In the genomic region with DNA sequence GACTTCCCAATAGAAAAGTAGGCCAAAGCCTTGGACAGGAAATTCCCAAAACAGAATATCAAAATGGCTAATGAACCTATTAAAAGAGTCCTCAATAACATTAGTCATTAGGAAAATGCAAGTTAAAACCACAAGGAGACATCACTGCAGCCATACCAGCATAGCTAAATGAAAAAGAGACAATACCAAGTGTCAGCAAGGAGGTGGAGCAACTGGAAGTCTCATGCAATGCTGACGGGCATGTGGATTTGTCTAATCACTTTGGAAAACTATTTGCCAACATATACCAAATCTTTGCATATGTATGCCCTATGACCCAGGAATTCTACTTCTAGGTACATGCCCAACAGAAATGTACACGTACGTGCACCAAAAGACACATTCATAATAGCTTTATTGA, we compare ENCODE assay signal across 20 cellular contexts.
DNase-seq lines count a peak whose midpoint lies in the region; FAIRE-seq and TF ChIP-seq lines count a peak whose summit lies in the region.
"Had no signal": no experiment of that assay in that cellular context is flagged by ENCODE, and none has a peak within 500 bp of the region (broad histone marks: within the 10 kb centered on the region; RNA-seq: fewer than 3 reads in every experiment).

No MANE protein-coding gene starts in this region.

- no peak for DNase-seq in Caco-2
- DNase-seq in astrocyte (ENCODE audit: low read depth), result no peak
- DNase-seq in endothelial cell (ENCODE audit: low spot score), result no peak
- DNase-seq in smooth muscle cell (lab: John Stamatoyannopoulos, UW; ENCODE audit: unreplicated experiment), result no peak
- DNase-seq in G401 (ENCODE audit: low spot score), result no peak
- DNase-seq in frontal cortex (ENCODE audit: low spot score in 2 of 2), result no peak
- DNase-seq in posterior vena cava (ENCODE audit: low spot score), result no peak
- DNase-seq: ACHN; BE2C; CD4-positive, alpha-beta T cell; DMS153; DMS79; GF-D8; GOT3; H9; KG1 had no signal

- whole genome bisulfite sequencing in smooth muscle cell (ENCODE audit: low lambda C conversion rate), result 99% methylated on average over 3 of the region's 3 CpGs

- H3K9ac ChIP-seq in astrocyte (ENCODE audit: low read length) (no peak overlapping the region), smooth muscle cell (ENCODE audit: low read depth) (no peak overlapping the region)

- H3K27ac Mint-ChIP-seq in Caco-2 (ENCODE audit: unreplicated experiment) (peak overlapping the region; percentile 99), astrocyte (ENCODE audit: unreplicated experiment) (peak overlapping the region; percentile 50), endothelial cell (ENCODE audit: unreplicated experiment) (peak overlapping the region; percentile 22)
- H3K27ac Mint-ChIP-seq: CD4-positive, alpha-beta T cell; IgD-negative memory B cell had no signal

- peaks cover 11% of the 10 kb centered on the region for H3K36me3 Mint-ChIP-seq in Caco-2 (ENCODE audit: insufficient read depth, unreplicated experiment)
- H3K36me3 Mint-ChIP-seq in astrocyte (ENCODE audit: low read depth, unreplicated experiment), result peaks cover 4% of the 10 kb centered on the region
- no peaks in the 10 kb centered on the region for H3K36me3 Mint-ChIP-seq in endothelial cell (ENCODE audit: low read depth, unreplicated experiment)
- H3K36me3 Mint-ChIP-seq: IgD-negative memory B cell had no signal

- H3K27me3 Mint-ChIP-seq in Caco-2 (ENCODE audit: insufficient read depth, unreplicated experiment) (no peaks in the 10 kb centered on the region), astrocyte (ENCODE audit: low read depth, unreplicated experiment) (no peaks in the 10 kb centered on the region), endothelial cell (ENCODE audit: unreplicated experiment) (peaks cover 2% of the 10 kb centered on the region)
- H3K27me3 Mint-ChIP-seq: IgD-negative memory B cell had no signal

- no peak overlapping the region for H3K4me3 Mint-ChIP-seq in Caco-2 (ENCODE audit: unreplicated experiment)
- H3K4me3 Mint-ChIP-seq in astrocyte (ENCODE audit: unreplicated experiment), result no peak overlapping the region
- H3K4me3 Mint-ChIP-seq in endothelial cell (ENCODE audit: unreplicated experiment), result no peak overlapping the region
- H3K4me3 Mint-ChIP-seq: CD4-positive, alpha-beta T cell; H9; IgD-negative memory B cell had no signal

- H3K9me3 ChIP-seq in Caco-2 (no peaks in the 10 kb centered on the region), astrocyte (ENCODE audit: insufficient read depth, low read depth, low read length) (peaks cover 3% of the 10 kb centered on the region), smooth muscle cell (replicated peaks; ENCODE audit: low read depth) (no peaks in the 10 kb centered on the region)

- H3K79me2 ChIP-seq in astrocyte (ENCODE audit: insufficient read depth, low read length) (no peaks in the 10 kb centered on the region), smooth muscle cell (ENCODE audit: low read depth) (no peaks in the 10 kb centered on the region)

- H3K4me1 ChIP-seq in Caco-2, result peaks cover 70% of the 10 kb centered on the region
- H3K4me1 ChIP-seq in astrocyte (ENCODE audit: insufficient read depth, low read length), result peaks cover 28% of the 10 kb centered on the region
- H3K4me1 ChIP-seq in smooth muscle cell (ENCODE audit: low read depth), result peaks cover 29% of the 10 kb centered on the region
- H3K4me1 ChIP-seq: BE2C had no signal

- H3K4me3 ChIP-seq in Caco-2 (ENCODE audit: low read depth, low read length), result no peak overlapping the region
- no peak overlapping the region for H3K4me3 ChIP-seq in astrocyte (ENCODE audit: insufficient read depth, low read depth, low read length)
- H3K4me3 ChIP-seq in smooth muscle cell, result no peak overlapping the region
- H3K4me3 ChIP-seq: GM12878 had no signal

- H3K36me3 ChIP-seq in Caco-2 (ENCODE audit: control insufficient read depth, insufficient read depth, low read length), result no peaks in the 10 kb centered on the region
- no peaks in the 10 kb centered on the region for H3K36me3 ChIP-seq in astrocyte (ENCODE audit: insufficient read depth, low read length)
- no peaks in the 10 kb centered on the region for H3K36me3 ChIP-seq in smooth muscle cell (ENCODE audit: low read depth)
- H3K36me3 ChIP-seq: BE2C had no signal

- H4K20me1 ChIP-seq in astrocyte (ENCODE audit: insufficient read depth, low read length), result no peaks in the 10 kb centered on the region
- no peaks in the 10 kb centered on the region for H4K20me1 ChIP-seq in smooth muscle cell (ENCODE audit: low read depth)

- no peak overlapping the region for H3K4me2 ChIP-seq in astrocyte (ENCODE audit: low read length)
- no peak overlapping the region for H3K4me2 ChIP-seq in smooth muscle cell

- CTCF ChIA-PET in Caco-2 (lab: Charles Lee), result no interaction called here

- in situ Hi-C loops in G401 (cut with HindIII; ENCODE audit: low sequenced_read_pairs), result no loop called here

- H3K4me1 Mint-ChIP-seq in Caco-2 (ENCODE audit: low read depth, unreplicated experiment), result peaks cover 58% of the 10 kb centered on the region
- H3K4me1 Mint-ChIP-seq in astrocyte (ENCODE audit: low read depth, unreplicated experiment), result peaks cover 43% of the 10 kb centered on the region
- peaks cover 35% of the 10 kb centered on the region for H3K4me1 Mint-ChIP-seq in endothelial cell (ENCODE audit: unreplicated experiment)
- H3K4me1 Mint-ChIP-seq: IgD-negative memory B cell had no signal

- H3K27me3 ChIP-seq in Caco-2 (replicated peaks; ENCODE audit: control insufficient read depth, insufficient read depth, low read length) (no peaks in the 10 kb centered on the region), astrocyte (ENCODE audit: insufficient read depth, low read length) (no peaks in the 10 kb centered on the region), smooth muscle cell (ENCODE audit: low read depth) (no peaks in the 10 kb centered on the region)
- H3K27me3 ChIP-seq: BE2C had no signal

- TF ChIP-seq CTCF in Caco-2 (IDR thresholded peaks at IDR 0.05; ENCODE audit: insufficient read depth in 1 of 2, low read depth in 1 of 2, low read length in 1 of 2, severe bottlenecking in 1 of 2, unreplicated experiment in 1 of 2), result no peak
- no peak for TF ChIP-seq CTCF in astrocyte (IDR thresholded peaks at IDR 0.05; ENCODE audit: insufficient read depth, low read depth, low read length)
- TF ChIP-seq CTCF in endothelial cell (IDR thresholded peaks at IDR 0.05; ENCODE audit: unreplicated experiment), result no peak
- TF ChIP-seq CTCF in smooth muscle cell (IDR thresholded peaks at IDR 0.05; ENCODE audit: borderline replicate concordance, insufficient read depth, poor library complexity, severe bottlenecking), result no peak

- BruUV-seq in Caco-2 (replicated peaks; lab: Mats Ljungman, UMichigan), result no TSS peak

- FAIRE-seq in astrocyte (lab: Jason Lieb, UNC), result no peak
- FAIRE-seq in frontal cortex (lab: Jason Lieb, UNC), result no peak
- FAIRE-seq: GM12878 had no signal

- no peak overlapping the region for H3K27ac ChIP-seq in astrocyte (ENCODE audit: low read depth, low read length)
- peak overlapping the region; percentile 21 for H3K27ac ChIP-seq in smooth muscle cell (ENCODE audit: low read depth)
- H3K27ac ChIP-seq: C4-2B, HL-60 had no signal

- H3F3A ChIP-seq in smooth muscle cell (ENCODE audit: low read depth), result peaks cover 14% of the 10 kb centered on the region

- H2AFZ ChIP-seq in astrocyte (ENCODE audit: low read depth, low read length), result no peak overlapping the region
- no peak overlapping the region for H2AFZ ChIP-seq in smooth muscle cell (ENCODE audit: low read depth)

- no peaks in the 10 kb centered on the region for H3K9me3 Mint-ChIP-seq in Caco-2 (ENCODE audit: unreplicated experiment)
- peaks cover 7% of the 10 kb centered on the region for H3K9me3 Mint-ChIP-seq in astrocyte (ENCODE audit: unreplicated experiment)
- H3K9me3 Mint-ChIP-seq in endothelial cell (ENCODE audit: unreplicated experiment), result no peaks in the 10 kb centered on the region
- H3K9me3 Mint-ChIP-seq: CD4-positive, alpha-beta T cell had no signal

- POLR2A ChIA-PET in Caco-2 (lab: Charles Lee), result no interaction called here

- intact Hi-C loops in Caco-2 (cut with micrococcal nuclease; ENCODE audit: unreplicated experiment), result loop anchor here (2.0 kb wide), 2 partner anchors 61 to 103 kb away; a partner anchor contains a TSS
- intact Hi-C loops in posterior vena cava (cut with DNase I), result no loop called here

Comparison
In these comparisons a context has a peak if more than half of its experiments do, and no peak if none do; other contexts are left out.
1. H3K27ac Mint-ChIP-seq: peak in every context shown above with its lines; median percentile 99 in Caco-2; 50 in astrocyte; 22 in endothelial cell.